ENCODE assay signal across 9 cellular contexts in the genomic region with DNA sequence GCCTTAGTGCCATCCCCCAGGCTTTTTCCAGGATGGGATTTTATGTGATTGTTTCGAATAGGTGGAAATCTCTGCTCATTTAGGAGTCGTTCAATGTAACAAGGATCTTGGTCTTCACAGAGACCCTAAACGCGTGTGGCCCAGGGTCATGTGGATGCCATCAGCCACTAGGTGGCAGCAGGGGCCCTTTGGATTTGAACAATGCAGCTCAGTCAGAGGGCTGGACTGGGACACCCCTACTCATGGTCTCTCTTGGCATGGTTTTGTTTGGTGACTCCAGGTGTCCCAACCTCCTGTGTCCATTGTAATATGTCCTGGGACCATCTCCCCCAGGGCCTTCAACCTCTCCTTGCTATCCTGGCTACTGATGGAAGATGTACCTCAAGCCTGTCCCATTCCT. TPM values are rescaled to one million over a fixed set of nuclear protein-coding genes. Genes with fewer than 3 reads are reported as not detected.
A peak's percentile ranks its signal among the peaks of the same experiment; 100 is the strongest.
DNase-seq lines count a peak whose midpoint lies in the region; ATAC-seq and TF ChIP-seq lines count a peak whose summit lies in the region.
"Not testable (repeated sequence)": the region's sequence is repeated elsewhere in the genome, so short reads cannot be mapped to it uniquely, and the experiment has no call there.
"Had no signal": no experiment of that assay in that cellular context is flagged by ENCODE, and none has a peak within 500 bp of the region (broad histone marks: within the 10 kb centered on the region; RNA-seq: fewer than 3 reads in every experiment).

No MANE protein-coding gene starts in this region.

- POLR2A ChIA-PET in CD4-positive, alpha-beta memory T cell (lab: Charles Lee; ENCODE audit: partially characterized antibody) = not testable (repeated sequence)

- not testable (repeated sequence) for H3K4me2 ChIP-seq in Loucy (ENCODE audit: low read depth, low read length, poor library complexity, severe bottlenecking)

- H4K20me1 ChIP-seq in Loucy (ENCODE audit: insufficient read depth, low read length, poor library complexity, severe bottlenecking) = not testable (repeated sequence)

- H3F3A ChIP-seq in Loucy (ENCODE audit: low read depth) = not testable (repeated sequence)

- not testable (repeated sequence) for H3K9me3 ChIP-seq in CD4-positive, alpha-beta memory T cell (ENCODE audit: control insufficient read depth in 1 of 2, low read length in 2 of 2); Loucy (ENCODE audit: insufficient read depth, low read depth, low read length); adrenal gland (replicated peaks in 1 of 3); heart right ventricle

- not testable (repeated sequence) for H3K9me3 Mint-ChIP-seq in CD4-positive, alpha-beta memory T cell

- not testable (repeated sequence) for H3K27ac ChIP-seq in CD4-positive, alpha-beta memory T cell (ENCODE audit: low read depth, low read length); adrenal gland; heart right ventricle

- not testable (repeated sequence) for H2AFZ ChIP-seq in Loucy (ENCODE audit: low read length)

- not testable (repeated sequence) for H3K36me3 ChIP-seq in CD4-positive, alpha-beta memory T cell (ENCODE audit: insufficient read depth, low read length); Loucy (ENCODE audit: insufficient read depth, low read length); adrenal gland (replicated peaks in 1 of 2); heart right ventricle

- intact Hi-C loops in CD4-positive, alpha-beta memory T cell (cut with micrococcal nuclease); adrenal gland (cut with DNase I); heart right ventricle (cut with DNase I); posterior cingulate gyrus (cut with DNase I): not testable (repeated sequence)

- not testable (repeated sequence) for H3K9me2 ChIP-seq in Loucy (replicated peaks; ENCODE audit: low read depth, low read length)

- H3K4me1 ChIP-seq in CD4-positive, alpha-beta memory T cell (ENCODE audit: insufficient read depth, low read length); Loucy (ENCODE audit: insufficient read depth, low read length, poor library complexity, severe bottlenecking); adrenal gland (replicated peaks in 1 of 2); heart right ventricle: not testable (repeated sequence)

- H3K79me2 ChIP-seq in Loucy (ENCODE audit: insufficient read depth, low read length) = not testable (repeated sequence)

- peak overlapping the region in 4 of 7 donors; percentile 24 to 46 (median 29) for H3K27ac Mint-ChIP-seq in CD4-positive, alpha-beta memory T cell

- not testable (repeated sequence) for H3K4me3 ChIP-seq in CD4-positive, alpha-beta memory T cell (ENCODE audit: low read length in 2 of 2); Loucy (ENCODE audit: low read length, poor library complexity, severe bottlenecking); adrenal gland; heart right ventricle

- not testable (repeated sequence) for H3K4me1 Mint-ChIP-seq in CD4-positive, alpha-beta memory T cell

- CTCF ChIA-PET in CD4-positive, alpha-beta memory T cell (lab: Charles Lee; ENCODE audit: partially characterized antibody) = not testable (repeated sequence)

- H3K27me3 Mint-ChIP-seq in CD4-positive, alpha-beta memory T cell = not testable (repeated sequence)

- not testable (repeated sequence) for TF ChIP-seq POLR2A in adrenal gland (IDR thresholded peaks at IDR 0.05)

- not testable (repeated sequence) for H3K27me3 ChIP-seq in CD4-positive, alpha-beta memory T cell (ENCODE audit: insufficient read depth, low read length); Loucy (ENCODE audit: insufficient read depth, low read length, poor library complexity, severe bottlenecking); adrenal gland; heart right ventricle

- H3K9ac ChIP-seq in Loucy (ENCODE audit: low read depth, low read length, poor library complexity, severe bottlenecking) = not testable (repeated sequence)

- WGBS in adrenal gland, 4 donors = 0 to 4% methylated on average over 2 to 3 of the region's 4 CpGs; no CpG with 5 or more reads in 2 of the 4 donors
- 0 to 4% methylated on average over 3 of the region's 4 CpGs for WGBS in heart right ventricle, 2 donors

- TF ChIP-seq CTCF in Loucy (conservative IDR thresholded peaks at IDR 0.05; ENCODE audit: low read length) (peak; percentile 20; the same call in 1 of the 2 replicates), adrenal gland (IDR thresholded peaks at IDR 0.05) (peak in 2 of 6 experiments; percentile 29 to 49), heart right ventricle (IDR thresholded peaks at IDR 0.05) (peak; percentile 35 to 64 (median 55))

- ATAC-seq in GM21737 (IDR thresholded peaks at IDR 0.05; ENCODE audit: unreplicated experiment) (peak; percentile 77), heart right ventricle (peak; percentile 66 to 96 (median 96))

- H3K36me3 Mint-ChIP-seq in CD4-positive, alpha-beta memory T cell = not testable (repeated sequence)

- peak; percentile 60 to 76 (median 70) for DNase-seq in CD4-positive, alpha-beta memory T cell
- peak; percentile 74 to 78 for DNase-seq in activated CD4-positive, alpha-beta T cell treated with anti-CD3 and anti-CD28 coated beads, Interleukin-2, amount 50 U/mL, for 4 hours
- peak; percentile 15 to 94 (median 74) for DNase-seq in adrenal gland
- peak; percentile 66 to 72 for DNase-seq in heart right ventricle
- DNase-seq in posterior cingulate gyrus = peak in 9 of 10 donors; percentile 8 to 94 (median 71)
- DNase-seq in stimulated activated CD8-positive, alpha-beta memory T cell treated with anti-CD3 and anti-CD28 coated beads, Interleukin-4, amount 100 ng/mL, for 4 hours (ENCODE audit: low read depth in 2 of 2, low spot score in 1 of 2) = peak; percentile 40 to 70

- H3K4me3 Mint-ChIP-seq in CD4-positive, alpha-beta memory T cell = peak overlapping the region in 3 of 8 donors; percentile 5 to 48 (median 39)

RNA-seq across cellular contexts. Expression of a gene that starts 0.8 kb away (rescaled TPM):
- total RNA-seq in CD4-positive, alpha-beta memory T cell = not detected
- not detected for polyA plus RNA-seq in CD4-positive, alpha-beta memory T cell
- total RNA-seq in adrenal gland (not detected), heart right ventricle (not detected)
- polyA plus RNA-seq in adrenal gland (not detected), heart right ventricle (not detected)
- total RNA-seq: LHCN-M2 had no signal

RNA-seq across cellular contexts. Expression of a gene that starts 44.9 kb away (rescaled TPM):
- total RNA-seq in CD4-positive, alpha-beta memory T cell = under 1 TPM in 1 of 2 experiments, not detected in 1; 0.06 TPM
- not detected for polyA plus RNA-seq in CD4-positive, alpha-beta memory T cell
- total RNA-seq in adrenal gland (10 to 100 TPM in 1 of 8 donors, 1 to 10 TPM in 7; 2.6 to 15.7 (median 6.6) TPM), heart right ventricle (10 to 100 TPM in 1 of 10 donors, 1 to 10 TPM in 9; 2.6 to 13.0 (median 4.6) TPM)
- polyA plus RNA-seq in adrenal gland (10 to 100 TPM in 1 of 3 donors, 1 to 10 TPM in 2; 5.3 to 11.3 (median 5.8) TPM), heart right ventricle (1 to 10 TPM; 2.5 to 4.9 TPM)
- total RNA-seq: LHCN-M2 had no signal
